ENCODE assay signal across 8 cellular contexts in genomic region chr3:68876112-68876713, GRCh38. TPM values are rescaled to one million over a fixed set of nuclear protein-coding genes. Genes with fewer than 3 reads are reported as not detected.
DNase-seq lines count a peak whose midpoint lies in the region; ATAC-seq, FAIRE-seq and TF ChIP-seq lines count a peak whose summit lies in the region.

No MANE protein-coding gene starts in this region.

- ATAC-seq in A549, result peak in 1 of 2 experiments; percentile 81; a peak in 3 of 6 replicates
- ATAC-seq in RWPE2 (ENCODE audit: low read depth), result peak; percentile 59; the same call in 2 of the 3 replicates

- no peak for TF ChIP-seq EP300 in A549 (IDR thresholded peaks at IDR 0.05)

- TF ChIP-seq POLR2A in A549 (IDR thresholded peaks at IDR 0.05; ENCODE audit: low read length) (no peak), H54 (IDR thresholded peaks at IDR 0.05; ENCODE audit: low read depth, low read length) (no peak), uterus (IDR thresholded peaks at IDR 0.05) (no peak)

- H3K4me1 ChIP-seq in A549 (no peaks in the 10 kb centered on the region), RWPE2 (ENCODE audit: insufficient read depth, poor library complexity, severe bottlenecking) (no peaks in the 10 kb centered on the region), uterus (no peaks in the 10 kb centered on the region)

- POLR2A ChIA-PET in A549 (lab: Yijun Ruan, JAX), result no interaction called here

- intact Hi-C loops in uterus (cut with DNase I; ENCODE audit: low total_unique reads), result no loop called here

- H3K27ac ChIP-seq in A549 (no peak overlapping the region), RWPE2 (ENCODE audit: poor library complexity, severe bottlenecking) (no peak overlapping the region), uterus (no peak overlapping the region)

- H3K27me3 ChIP-seq in RWPE2 (ENCODE audit: insufficient read depth, poor library complexity, severe bottlenecking) (peaks cover 37% of the 10 kb centered on the region), uterus (no peaks in the 10 kb centered on the region)

- TF ChIP-seq CTCF in A549 (IDR thresholded peaks at IDR 0.05), result peak; percentile 72
- peak; percentile 93 for TF ChIP-seq CTCF in RWPE2 (IDR thresholded peaks at IDR 0.05; ENCODE audit: poor library complexity, severe bottlenecking)
- peak; percentile 62 to 76 (median 73) for TF ChIP-seq CTCF in uterus (IDR thresholded peaks at IDR 0.05)

- FAIRE-seq in A549 (lab: Jason Lieb, UNC), result no peak
- FAIRE-seq in H54 (lab: Jason Lieb, UNC), result peak; percentile 84

- DNase-seq in A549 (ENCODE audit: low read depth in 1 of 2, low spot score in 1 of 2) (peak; percentile 3 to 66), GDM1 (lab: John Stamatoyannopoulos, UW) (peak; percentile 34), H54 (ENCODE audit: insufficient read length, low spot score) (no peak), LHCN-M2 (ENCODE audit: low read depth) (peak; percentile 53), RWPE2 (ENCODE audit: low spot score) (no peak), dermis blood vessel endothelial cell (peak; percentile 85), lung microvascular endothelial cell (ENCODE audit: low read depth in 2 of 2) (peak; percentile 81 to 84), uterus (peak in 1 of 2 donors; percentile 13)

- TF ChIP-seq RAD21 in A549 (conservative IDR thresholded peaks at IDR 0.05 in 1 of 2, IDR thresholded peaks at IDR 0.05 in 1 of 2), result peak; percentile 78 to 86

- no peak overlapping the region for H3K4me3 ChIP-seq in A549
- H3K4me3 ChIP-seq in RWPE2 (ENCODE audit: severe bottlenecking), result no peak overlapping the region
- no peak overlapping the region for H3K4me3 ChIP-seq in uterus

- 8% methylated on average over 6 of the region's 6 CpGs for WGBS in A549 (ENCODE audit: missing lambda C conversion rate)

- H3K36me3 ChIP-seq in RWPE2 (ENCODE audit: low read depth) (no peaks in the 10 kb centered on the region), uterus (no peaks in the 10 kb centered on the region)

- no peaks in the 10 kb centered on the region for H3K9me3 ChIP-seq in A549
- no peaks in the 10 kb centered on the region for H3K9me3 ChIP-seq in RWPE2 (ENCODE audit: severe bottlenecking)
- no peaks in the 10 kb centered on the region for H3K9me3 ChIP-seq in uterus

- no peak overlapping the region for H3K4me2 ChIP-seq in A549

- CTCF ChIA-PET in A549 (lab: Yijun Ruan, JAX), result interaction anchor here (0.6 to 6.3 kb wide), 12 partner anchors 9 to 1937 kb away, joined by 3 to 34 read pairs (median 6); no protein-coding TSS in a partner anchor

TF ChIP-seq in A549, 52 proteins besides CTCF, POLR2A, EP300 and RAD21:
- TF ChIP-seq SMC3 (IDR thresholded peaks at IDR 0.05) (peak; percentile 65), CEBPB (IDR thresholded peaks at IDR 0.05) (no peak), EHMT2 (IDR thresholded peaks at IDR 0.05; ENCODE audit: low read depth) (no peak)

RNA-seq across cellular contexts. Expression of gene TAFA4, which starts 56.1 kb away (rescaled TPM):
- not detected in 2 replicates for polyA plus RNA-seq in A549 (2011; rRNA removed)
- polyA plus RNA-seq in A549 (2012; cell fraction: cytosol; rRNA removed), result not detected in 2 replicates
- polyA plus RNA-seq in A549 (2012; cell fraction: nucleus; rRNA removed), result not detected in 2 replicates
- polyA plus RNA-seq in A549 (2017; fragmentation: RNase III; extraction: RNeasy Plus Mini Kit Qiagen cat#74134 plus additional on column Dnase treatment), result not detected in 3 replicates
- polyA minus RNA-seq in A549 (2011; rRNA and poly(A)+ RNA removed), result not detected in 2 replicates
- total RNA-seq in LHCN-M2 (2014; rRNA removed), result not detected in 2 replicates
- not detected for polyA plus RNA-seq in LHCN-M2 (2012)
- 0.05 TPM in 1 of 2 replicates, not detected in the other for total RNA-seq in dermis blood vessel endothelial cell
- total RNA-seq in lung microvascular endothelial cell, result not detected in 2 replicates
- under 1 TPM in 1 of 4 donors, not detected in 3; 0.14 TPM for total RNA-seq in uterus

Comparison
In these comparisons a context has a peak if more than half of its experiments do, and no peak if none do; other contexts are left out.
1. DNase-seq: peak in A549 (2 of 2), GDM1 (single experiment), LHCN-M2 (single experiment), dermis blood vessel endothelial cell (single experiment) and lung microvascular endothelial cell (2 of 2); none in H54 (single experiment) and RWPE2 (single experiment).
2. Peak in every context shown above with its lines, with median percentiles within 50 percentile points of each other: CTCF ChIP-seq.